Comparison of ENCODE assay signal across 17 cellular contexts in genomic region chr2:237314198-237314597, GRCh38.
DNase-seq lines count a peak whose midpoint lies in the region; ATAC-seq and TF ChIP-seq lines count a peak whose summit lies in the region.
"Had no signal": no experiment of that assay in that cellular context is flagged by ENCODE, and none has a peak within 500 bp of the region (broad histone marks: within the 10 kb centered on the region; RNA-seq: fewer than 3 reads in every experiment).

No MANE protein-coding gene starts in this region.

- H3K79me2 ChIP-seq in H9 (ENCODE audit: insufficient read depth, low read length) = no peaks in the 10 kb centered on the region

- H4K8ac ChIP-seq in mesenchymal stem cell (ENCODE audit: low read length) (peak overlapping the region; percentile 88), H9 (replicated peaks; ENCODE audit: insufficient read length, low read depth, low read length) (no peak overlapping the region)

- no peaks in the 10 kb centered on the region for H3K36me3 Mint-ChIP-seq in H9 (ENCODE audit: insufficient read depth in 1 of 3, low read depth in 3 of 3)
- H3K36me3 Mint-ChIP-seq: activated naive CD8-positive, alpha-beta T cell treated with anti-CD3 and anti-CD28 coated beads for 36 hours; memory B cell had no signal

- intact Hi-C loops in left ventricle myocardium inferior (cut with micrococcal nuclease) = no loop called here
- intact Hi-C loops in cardiac septum (cut with DNase I) = loop anchor here (2.0 kb wide), 1 partner anchor 107 kb away; no protein-coding TSS in a partner anchor
- intact Hi-C loops in sigmoid colon (cut with DNase I) = loop anchor here (2.0 to 5.0 kb wide), 4 partner anchors 15 to 187 kb away; no protein-coding TSS in a partner anchor
- intact Hi-C loops in aorta (cut with DNase I) = no loop called here

- TF ChIP-seq CTCF in left ventricle myocardium inferior (IDR thresholded peaks at IDR 0.05; ENCODE audit: borderline replicate concordance) = no peak
- no peak for TF ChIP-seq CTCF in sigmoid colon (IDR thresholded peaks at IDR 0.05)
- TF ChIP-seq CTCF in H9 (conservative IDR thresholded peaks at IDR 0.05) = no peak
- no peak for TF ChIP-seq CTCF in omental fat pad (IDR thresholded peaks at IDR 0.05)

- ATAC-seq in aorta (ENCODE audit: low FRiP score) (no peak), omental fat pad (ENCODE audit: low FRiP score) (no peak)

- H3K4me1 Mint-ChIP-seq in H9 = peaks cover 4 to 6% of the 10 kb centered on the region in 2 experiments
- H3K4me1 Mint-ChIP-seq: activated naive CD8-positive, alpha-beta T cell treated with anti-CD3 and anti-CD28 coated beads for 36 hours; memory B cell had no signal

- 92% methylated on average over 7 of the region's 7 CpGs for WGBS in mesenchymal stem cell
- 82 to 90% methylated on average over 7 of the region's 7 CpGs for WGBS in sigmoid colon, 2 donors
- WGBS in aorta, 2 donors = 90 to 92% methylated on average over 7 of the region's 7 CpGs
- WGBS in H9 (ENCODE audit: extremely low coverage, insufficient read length, low lambda C conversion rate) = no CpG with 5 or more reads among the region's 7 CpGs

- H3K27me3 ChIP-seq in left ventricle myocardium inferior (ENCODE audit: low read depth) (no peaks in the 10 kb centered on the region), mesenchymal stem cell (ENCODE audit: control insufficient read depth in 1 of 2, insufficient read depth in 1 of 2, low read length in 2 of 2) (no peaks in the 10 kb centered on the region), sigmoid colon (no peaks in the 10 kb centered on the region), aorta (ENCODE audit: control insufficient read depth in 1 of 2, insufficient read depth in 2 of 2, low read length in 1 of 2) (no peaks in the 10 kb centered on the region), H9 (ENCODE audit: insufficient read depth, low read length) (no peaks in the 10 kb centered on the region)

- H3K18ac ChIP-seq in mesenchymal stem cell (ENCODE audit: low read depth in 1 of 2, low read length in 2 of 2) = peak overlapping the region; percentile 79 to 86
- H3K18ac ChIP-seq in H9 (ENCODE audit: insufficient read length, low read depth, low read length) = no peak overlapping the region

- H3K27me3 Mint-ChIP-seq in H9 (ENCODE audit: low read depth) = peaks cover 22% of the 10 kb centered on the region
- H3K27me3 Mint-ChIP-seq: activated naive CD8-positive, alpha-beta T cell treated with anti-CD3 and anti-CD28 coated beads for 36 hours had no signal

- H3K4me3 ChIP-seq in left ventricle myocardium inferior = no peak overlapping the region
- H3K4me3 ChIP-seq in mesenchymal stem cell (ENCODE audit: insufficient read depth in 1 of 2, low read depth in 1 of 2, low read length in 2 of 2) = no peak overlapping the region
- H3K4me3 ChIP-seq in sigmoid colon = no peak overlapping the region
- no peak overlapping the region for H3K4me3 ChIP-seq in aorta (ENCODE audit: low read length in 2 of 2)

- no peak overlapping the region for H3K4me3 Mint-ChIP-seq in H9
- H3K4me3 Mint-ChIP-seq: activated naive CD8-positive, alpha-beta T cell treated with anti-CD3 and anti-CD28 coated beads for 36 hours; activated T-helper 1 cell treated with anti-CD3 and anti-CD28 coated beads, Interleukin-12 subunit alpha, Interleukin-12 subunit beta, Interleukin-2, Interleukin-4 antibody, amounts not matched to agents 30 ng/mL and 10 ng/mL and 1 ng/mL, durations not matched to agents 14 hours and 24 hours and 36 hours; memory B cell had no signal

- no peaks in the 10 kb centered on the region for H3K36me3 ChIP-seq in left ventricle myocardium inferior
- H3K36me3 ChIP-seq in mesenchymal stem cell (ENCODE audit: control insufficient read depth in 1 of 2, insufficient read depth in 2 of 2, low read depth in 1 of 2, low read length in 2 of 2) = no peaks in the 10 kb centered on the region
- no peaks in the 10 kb centered on the region for H3K36me3 ChIP-seq in sigmoid colon
- no peaks in the 10 kb centered on the region for H3K36me3 ChIP-seq in aorta (ENCODE audit: control insufficient read depth in 1 of 2, insufficient read depth in 2 of 2, low read length in 1 of 2)

- H4K5ac ChIP-seq in H9 (ENCODE audit: insufficient read length, low read depth, low read length) = no peak overlapping the region

- no peaks in the 10 kb centered on the region for H3K9me3 ChIP-seq in left ventricle myocardium inferior (replicated peaks)
- no peaks in the 10 kb centered on the region for H3K9me3 ChIP-seq in mesenchymal stem cell (ENCODE audit: control insufficient read depth, low read length)
- H3K9me3 ChIP-seq in sigmoid colon = no peaks in the 10 kb centered on the region
- H3K9me3 ChIP-seq in aorta (ENCODE audit: control insufficient read depth, low read length) = no peaks in the 10 kb centered on the region
- no peaks in the 10 kb centered on the region for H3K9me3 ChIP-seq in H9 (ENCODE audit: control insufficient read depth, low read depth, low read length)

- H2BK15ac ChIP-seq in mesenchymal stem cell (ENCODE audit: low read depth, poor library complexity, severe bottlenecking) = peak overlapping the region; percentile 66
- no peak overlapping the region for H2BK15ac ChIP-seq in H9 (ENCODE audit: low read depth, low read length)

- no peaks in the 10 kb centered on the region for H3K9me3 Mint-ChIP-seq in H9
- H3K9me3 Mint-ChIP-seq: activated naive CD8-positive, alpha-beta T cell treated with anti-CD3 and anti-CD28 coated beads for 36 hours; activated T-helper 1 cell treated with anti-CD3 and anti-CD28 coated beads, Interleukin-12 subunit alpha, Interleukin-12 subunit beta, Interleukin-2, Interleukin-4 antibody, amounts not matched to agents 30 ng/mL and 10 ng/mL and 1 ng/mL, durations not matched to agents 14 hours and 24 hours and 36 hours had no signal

- H3K23ac ChIP-seq in mesenchymal stem cell (ENCODE audit: low read length in 2 of 2) (no peak overlapping the region), H9 (ENCODE audit: insufficient read length, low read depth, low read length) (no peak overlapping the region)

- H2AK5ac ChIP-seq in mesenchymal stem cell (ENCODE audit: low read length, severe bottlenecking) (peak overlapping the region; percentile 82), H9 (ENCODE audit: insufficient read length, low read length) (no peak overlapping the region)

- no peak for TF ChIP-seq POLR2A in sigmoid colon (IDR thresholded peaks at IDR 0.05)

- TF ChIP-seq EP300 in sigmoid colon (IDR thresholded peaks at IDR 0.05) = peak; percentile 46 to 88 (median 80)

- H2BK120ac ChIP-seq in mesenchymal stem cell (ENCODE audit: low read depth, low read length) = peak overlapping the region; percentile 97
- no peak overlapping the region for H2BK120ac ChIP-seq in H9 (ENCODE audit: low read depth, low read length, poor library complexity, severe bottlenecking)

- H3K4me2 ChIP-seq in mesenchymal stem cell (ENCODE audit: low read length, poor library complexity, severe bottlenecking) (no peak overlapping the region), H9 (ENCODE audit: insufficient read depth, insufficient read length, low read length) (no peak overlapping the region)

- no peak for DNase-seq in left ventricle myocardium inferior
- DNase-seq in cardiac septum (ENCODE audit: low spot score) = no peak
- DNase-seq in mesenchymal stem cell = no peak
- peak; percentile 93 for DNase-seq in sigmoid colon
- DNase-seq in aorta = no peak
- no peak for DNase-seq in NCI-H2227 (lab: John Stamatoyannopoulos, UW; ENCODE audit: unreplicated experiment)
- DNase-seq in H9 = no peak
- no peak for DNase-seq in omental fat pad (ENCODE audit: low spot score)
- DNase-seq: activated CD4-positive, CD25-positive, alpha-beta regulatory T cell; activated CD8-positive, alpha-beta memory T cell treated with anti-CD3 and anti-CD28 coated beads for 24 hours; activated naive CD8-positive, alpha-beta T cell treated with anti-CD3 and anti-CD28 coated beads for 36 hours; caudate nucleus; effector CD4-positive, alpha-beta T cell; stimulated activated CD4-positive, alpha-beta T cell treated with anti-CD3 and anti-CD28 coated beads, Interleukin-4, amount 100 ng/mL, for 24 hours had no signal

- no peak overlapping the region for H3K56ac ChIP-seq in H9 (ENCODE audit: insufficient read length, low read depth, low read length)

- H2AFZ ChIP-seq in mesenchymal stem cell (ENCODE audit: low read depth, low read length) = no peak overlapping the region
- H2AFZ ChIP-seq in H9 (ENCODE audit: low read length) = no peak overlapping the region

- no peak overlapping the region for H2BK5ac ChIP-seq in mesenchymal stem cell (ENCODE audit: low read depth, low read length, poor library complexity, severe bottlenecking)
- H2BK5ac ChIP-seq in H9 (ENCODE audit: insufficient read length, low read length) = no peak overlapping the region

- H4K91ac ChIP-seq in mesenchymal stem cell (ENCODE audit: low read length) (peak overlapping the region; percentile 99), H9 (ENCODE audit: insufficient read length, low read depth, low read length) (no peak overlapping the region)

- H3K79me1 ChIP-seq in mesenchymal stem cell (replicated peaks; ENCODE audit: low read length, poor library complexity, severe bottlenecking) (no peaks in the 10 kb centered on the region), H9 (ENCODE audit: insufficient read depth, low read depth, low read length, poor library complexity, severe bottlenecking) (no peaks in the 10 kb centered on the region)

- H3K9ac ChIP-seq in mesenchymal stem cell (ENCODE audit: low read length) (peak overlapping the region; percentile 89), H9 (ENCODE audit: extremely low read depth, insufficient read length, low read length) (no peak overlapping the region)

- H3K4me1 ChIP-seq in left ventricle myocardium inferior = peaks cover 50% of the 10 kb centered on the region
- peaks cover 12% of the 10 kb centered on the region for H3K4me1 ChIP-seq in mesenchymal stem cell (ENCODE audit: control insufficient read depth, insufficient read depth, low read depth, low read length)
- H3K4me1 ChIP-seq in sigmoid colon = peaks cover 0 to 94% (median 74%) of the 10 kb centered on the region in 4 donors
- peaks cover 0 to 3% of the 10 kb centered on the region in 2 donors for H3K4me1 ChIP-seq in aorta (ENCODE audit: control insufficient read depth in 1 of 2, insufficient read depth in 2 of 2, low read length in 2 of 2)
- H3K4me1 ChIP-seq in H9 (ENCODE audit: insufficient read depth, low read length) = no peaks in the 10 kb centered on the region; the same call in 1 of the 2 replicates

- H3K27ac ChIP-seq in left ventricle myocardium inferior (replicated peaks) = peak overlapping the region; percentile 91
- no peak overlapping the region for H3K27ac ChIP-seq in mesenchymal stem cell (ENCODE audit: low read length, poor library complexity, severe bottlenecking)
- peak overlapping the region; percentile 91 to 98 (median 95) for H3K27ac ChIP-seq in sigmoid colon
- H3K27ac ChIP-seq in aorta (ENCODE audit: low read depth in 1 of 2, low read length in 2 of 2) = peak overlapping the region; percentile 97 to 99
- no peak overlapping the region for H3K27ac ChIP-seq in H9 (ENCODE audit: insufficient read length, low read depth, low read length)
- H3K27ac ChIP-seq: C4-2B had no signal

- H3K4ac ChIP-seq in mesenchymal stem cell (ENCODE audit: low read depth in 1 of 2, low read length in 2 of 2) = peak overlapping the region; percentile 42 to 91
- H3K4ac ChIP-seq in H9 (ENCODE audit: low read depth, low read length) = no peak overlapping the region

- H3K23me2 ChIP-seq in H9 (ENCODE audit: insufficient read length, low read depth, low read length, poor library complexity, severe bottlenecking) = no peaks in the 10 kb centered on the region

- peak overlapping the region; percentile 95 to 97 for H2BK12ac ChIP-seq in mesenchymal stem cell (ENCODE audit: low read length in 2 of 2)
- no peak overlapping the region for H2BK12ac ChIP-seq in H9 (ENCODE audit: insufficient read length, low read depth, low read length)

- H2BK20ac ChIP-seq in H9 (ENCODE audit: low read depth, low read length, poor library complexity, severe bottlenecking) = no peak overlapping the region

- no peak overlapping the region for H3K14ac ChIP-seq in mesenchymal stem cell (ENCODE audit: low read length in 2 of 2)
- H3K14ac ChIP-seq in H9 (ENCODE audit: insufficient read depth, low read length) = no peak overlapping the region

- H3T11ph ChIP-seq in H9 (ENCODE audit: low read length) = no peak overlapping the region

- no peaks in the 10 kb centered on the region for H4K20me1 ChIP-seq in H9 (ENCODE audit: control insufficient read depth, insufficient read depth, insufficient read length)

- peak overlapping the region in 1 of 3 experiments; percentile 34; a peak in 1 of 7 replicates for H3K27ac Mint-ChIP-seq in H9
- H3K27ac Mint-ChIP-seq: activated naive CD8-positive, alpha-beta T cell treated with anti-CD3 and anti-CD28 coated beads for 36 hours; activated T-helper 1 cell treated with anti-CD3 and anti-CD28 coated beads, Interleukin-12 subunit alpha, Interleukin-12 subunit beta, Interleukin-2, Interleukin-4 antibody, amounts not matched to agents 30 ng/mL and 10 ng/mL and 1 ng/mL, durations not matched to agents 14 hours and 24 hours and 36 hours; memory B cell had no signal

Comparison
In these comparisons a context has a peak if more than half of its experiments do, and no peak if none do; other contexts are left out.
1. intact Hi-C loops: an anchor here in cardiac septum (2.0 kb wide) and sigmoid colon (2.0 to 5.0 kb wide); none called in left ventricle myocardium inferior and aorta.
2. H3K27ac ChIP-seq: peak in left ventricle myocardium inferior (single experiment), sigmoid colon (4 of 4) and aorta (2 of 2); none in mesenchymal stem cell (single experiment) and H9 (single experiment).